2 cellular contexts compared by ENCODE assay signal in the genomic region with DNA sequence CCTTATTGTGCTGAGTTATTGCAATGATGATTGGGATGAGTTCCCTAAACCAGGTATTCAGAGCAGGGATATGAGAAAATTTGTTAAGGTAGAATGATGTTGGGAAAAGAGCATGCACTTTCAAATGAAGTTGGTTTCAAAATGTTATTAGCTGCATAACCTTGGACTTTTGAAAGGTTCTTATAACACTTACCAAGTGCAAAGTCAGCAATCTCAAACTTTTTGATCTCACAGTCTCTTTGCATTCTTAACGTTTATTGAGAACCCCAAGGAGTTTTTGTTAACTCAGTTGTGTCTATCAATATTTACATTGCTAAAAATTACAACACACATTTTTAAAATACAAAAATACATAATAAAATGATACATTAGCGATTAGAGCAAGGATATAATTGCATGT.
TF ChIP-seq lines count a peak whose summit lies in the region.

No MANE protein-coding gene starts in this region.

TF ChIP-seq in HepG2, 621 proteins besides CTCF, POLR2A, EP300 and RAD21:
- peak; percentile 48 to 74; a peak in 3 of 4 replicates for TF ChIP-seq MAFK (conservative IDR thresholded peaks at IDR 0.05 in 1 of 2, IDR thresholded peaks at IDR 0.05 in 1 of 2; ENCODE audit: low read length in 2 of 2)
- peak; percentile 60 for TF ChIP-seq MAFF (IDR thresholded peaks at IDR 0.05; ENCODE audit: low read depth, low read length)
- TF ChIP-seq, protein P1, sequence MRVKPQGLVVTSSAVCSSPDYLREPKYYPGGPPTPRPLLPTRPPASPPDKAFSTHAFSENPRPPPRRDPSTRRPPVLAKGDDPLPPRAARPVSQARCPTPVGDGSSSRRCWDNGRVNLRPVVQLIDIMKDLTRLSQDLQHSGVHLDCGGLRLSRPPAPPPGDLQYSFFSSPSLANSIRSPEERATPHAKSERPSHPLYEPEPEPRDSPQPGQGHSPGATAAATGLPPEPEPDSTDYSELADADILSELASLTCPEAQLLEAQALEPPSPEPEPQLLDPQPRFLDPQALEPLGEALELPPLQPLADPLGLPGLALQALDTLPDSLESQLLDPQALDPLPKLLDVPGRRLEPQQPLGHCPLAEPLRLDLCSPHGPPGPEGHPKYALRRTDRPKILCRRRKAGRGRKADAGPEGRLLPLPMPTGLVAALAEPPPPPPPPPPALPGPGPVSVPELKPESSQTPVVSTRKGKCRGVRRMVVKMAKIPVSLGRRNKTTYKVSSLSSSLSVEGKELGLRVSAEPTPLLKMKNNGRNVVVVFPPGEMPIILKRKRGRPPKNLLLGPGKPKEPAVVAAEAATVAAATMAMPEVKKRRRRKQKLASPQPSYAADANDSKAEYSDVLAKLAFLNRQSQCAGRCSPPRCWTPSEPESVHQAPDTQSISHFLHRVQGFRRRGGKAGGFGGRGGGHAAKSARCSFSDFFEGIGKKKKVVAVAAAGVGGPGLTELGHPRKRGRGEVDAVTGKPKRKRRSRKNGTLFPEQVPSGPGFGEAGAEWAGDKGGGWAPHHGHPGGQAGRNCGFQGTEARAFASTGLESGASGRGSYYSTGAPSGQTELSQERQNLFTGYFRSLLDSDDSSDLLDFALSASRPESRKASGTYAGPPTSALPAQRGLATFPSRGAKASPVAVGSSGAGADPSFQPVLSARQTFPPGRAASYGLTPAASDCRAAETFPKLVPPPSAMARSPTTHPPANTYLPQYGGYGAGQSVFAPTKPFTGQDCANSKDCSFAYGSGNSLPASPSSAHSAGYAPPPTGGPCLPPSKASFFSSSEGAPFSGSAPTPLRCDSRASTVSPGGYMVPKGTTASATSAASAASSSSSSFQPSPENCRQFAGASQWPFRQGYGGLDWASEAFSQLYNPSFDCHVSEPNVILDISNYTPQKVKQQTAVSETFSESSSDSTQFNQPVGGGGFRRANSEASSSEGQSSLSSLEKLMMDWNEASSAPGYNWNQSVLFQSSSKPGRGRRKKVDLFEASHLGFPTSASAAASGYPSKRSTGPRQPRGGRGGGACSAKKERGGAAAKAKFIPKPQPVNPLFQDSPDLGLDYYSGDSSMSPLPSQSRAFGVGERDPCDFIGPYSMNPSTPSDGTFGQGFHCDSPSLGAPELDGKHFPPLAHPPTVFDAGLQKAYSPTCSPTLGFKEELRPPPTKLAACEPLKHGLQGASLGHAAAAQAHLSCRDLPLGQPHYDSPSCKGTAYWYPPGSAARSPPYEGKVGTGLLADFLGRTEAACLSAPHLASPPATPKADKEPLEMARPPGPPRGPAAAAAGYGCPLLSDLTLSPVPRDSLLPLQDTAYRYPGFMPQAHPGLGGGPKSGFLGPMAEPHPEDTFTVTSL (CRISPR knock-in tag; IDR thresholded peaks at IDR 0.05; ENCODE audit: borderline replicate concordance), result no peak
TF ChIP-seq in HepG2: peak in this region for 2.

TF ChIP-seq in IMR-90, 13 proteins besides CTCF, POLR2A, EP300 and RAD21:
- TF ChIP-seq CHD1 (IDR thresholded peaks at IDR 0.05; ENCODE audit: low read depth, low read length) (no peak), MXI1 (IDR thresholded peaks at IDR 0.05; ENCODE audit: borderline replicate concordance, low read depth, low read length) (no peak), MAFK (IDR thresholded peaks at IDR 0.05; ENCODE audit: low read depth, low read length) (peak; percentile 7; the same call in 1 of the 2 replicates), SMC3 (IDR thresholded peaks at IDR 0.05; ENCODE audit: low read depth, low read length) (no peak), CEBPB (IDR thresholded peaks at IDR 0.05; ENCODE audit: low read depth, low read length) (no peak)
- TF ChIP-seq, protein P2, sequence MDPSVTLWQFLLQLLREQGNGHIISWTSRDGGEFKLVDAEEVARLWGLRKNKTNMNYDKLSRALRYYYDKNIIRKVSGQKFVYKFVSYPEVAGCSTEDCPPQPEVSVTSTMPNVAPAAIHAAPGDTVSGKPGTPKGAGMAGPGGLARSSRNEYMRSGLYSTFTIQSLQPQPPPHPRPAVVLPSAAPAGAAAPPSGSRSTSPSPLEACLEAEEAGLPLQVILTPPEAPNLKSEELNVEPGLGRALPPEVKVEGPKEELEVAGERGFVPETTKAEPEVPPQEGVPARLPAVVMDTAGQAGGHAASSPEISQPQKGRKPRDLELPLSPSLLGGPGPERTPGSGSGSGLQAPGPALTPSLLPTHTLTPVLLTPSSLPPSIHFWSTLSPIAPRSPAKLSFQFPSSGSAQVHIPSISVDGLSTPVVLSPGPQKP (IDR thresholded peaks at IDR 0.05; ENCODE audit: borderline replicate concordance, low read depth, low read length), result no peak
- TF ChIP-seq, protein P3, sequence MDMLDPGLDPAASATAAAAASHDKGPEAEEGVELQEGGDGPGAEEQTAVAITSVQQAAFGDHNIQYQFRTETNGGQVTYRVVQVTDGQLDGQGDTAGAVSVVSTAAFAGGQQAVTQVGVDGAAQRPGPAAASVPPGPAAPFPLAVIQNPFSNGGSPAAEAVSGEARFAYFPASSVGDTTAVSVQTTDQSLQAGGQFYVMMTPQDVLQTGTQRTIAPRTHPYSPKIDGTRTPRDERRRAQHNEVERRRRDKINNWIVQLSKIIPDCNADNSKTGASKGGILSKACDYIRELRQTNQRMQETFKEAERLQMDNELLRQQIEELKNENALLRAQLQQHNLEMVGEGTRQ (IDR thresholded peaks at IDR 0.05; ENCODE audit: low read depth, low read length), result no peak
TF ChIP-seq in IMR-90: peak in this region for 1.
